ENCODE assay signal across 32 cellular contexts in genomic region chr7:46672861-46673260, GRCh38.
"Had no signal": no experiment of that assay in that cellular context is flagged by ENCODE, and none has a peak within 500 bp of the region (broad histone marks: within the 10 kb centered on the region; RNA-seq: fewer than 3 reads in every experiment).

No MANE protein-coding gene starts in this region.

- ATAC-seq: gastroesophageal sphincter; left colon; naive thymus-derived CD8-positive, alpha-beta T cell; stimulated activated naive B cell treated with anti-CD40 and anti-IgM and Interleukin-4, amounts not matched to agents 10 μg/mL and 1 μg/mL and 100 μg/mL, for 72 hours; upper lobe of right lung; WTC11 had no signal

- H3K27me3 ChIP-seq: breast epithelium, esophagus squamous epithelium, gastroesophageal sphincter, hepatocyte, neural progenitor cell, right atrium auricular region, stomach, tibial artery, upper lobe of right lung had no signal

- H3K36me3 Mint-ChIP-seq: activated naive CD4-positive, alpha-beta T cell treated with anti-CD3 and anti-CD28 coated beads, Interleukin-2, amount 10 ng/mL, durations not matched to agents 7 days and 5 days; immature natural killer cell; naive thymus-derived CD8-positive, alpha-beta T cell; neural progenitor cell; stimulated activated naive B cell treated with anti-CD40 and anti-IgM and Interleukin-4, amounts not matched to agents 10 μg/mL and 1 μg/mL and 100 μg/mL, for 72 hours had no signal

- H3K27me3 Mint-ChIP-seq: activated CD4-positive, alpha-beta memory T cell treated with anti-CD3 and anti-CD28 coated beads, Interleukin-2, amount 10 ng/mL, durations not matched to agents 7 days and 5 days; activated CD4-positive, alpha-beta T cell treated with anti-CD3 and anti-CD28 coated beads, Interleukin-2, amount 10 ng/mL, durations not matched to agents 7 days and 5 days; activated naive CD4-positive, alpha-beta T cell treated with anti-CD3 and anti-CD28 coated beads, Interleukin-2, amount 10 ng/mL, durations not matched to agents 7 days and 5 days; activated T-cell treated with anti-CD3 and anti-CD28 coated beads, Interleukin-2, amount 50 U/mL, for 24 hours; naive thymus-derived CD8-positive, alpha-beta T cell; stimulated activated naive B cell treated with anti-CD40 and anti-IgM and Interleukin-4, amounts not matched to agents 10 μg/mL and 1 μg/mL and 100 μg/mL, for 72 hours had no signal

- H3K4me3 ChIP-seq: breast epithelium, esophagus squamous epithelium, gastroesophageal sphincter, hepatocyte, neural progenitor cell, right atrium auricular region, stomach, tibial artery, upper lobe of right lung had no signal

- DNase-seq: activated CD4-positive, alpha-beta memory T cell treated with anti-CD3 and anti-CD28 coated beads, Interleukin-2, amount 10 ng/mL, durations not matched to agents 7 days and 5 days; activated CD4-positive, alpha-beta T cell treated with anti-CD3 and anti-CD28 coated beads for 1 hour; activated CD4-positive, alpha-beta T cell treated with anti-CD3 and anti-CD28 coated beads, Interleukin-2, amount 10 ng/mL, durations not matched to agents 7 days and 5 days; activated CD8-positive, alpha-beta memory T cell treated with anti-CD3 and anti-CD28 coated beads, Interleukin-2, amount 50 U/mL, for 48 hours; activated gamma-delta T cell; activated naive CD4-positive, alpha-beta T cell treated with anti-CD3 and anti-CD28 coated beads, Interleukin-2, amount 10 ng/mL, durations not matched to agents 7 days and 5 days; activated T-cell treated with anti-CD3 and anti-CD28 coated beads, Interleukin-2, amount 50 U/mL, for 24 hours; amygdala; central memory CD4-positive, alpha-beta T cell; dermis blood vessel endothelial cell; effector CD4-positive, alpha-beta T cell; esophagus squamous epithelium; immature natural killer cell; kidney; left colon; midbrain; naive thymus-derived CD8-positive, alpha-beta T cell; occipital lobe; stimulated activated CD4-positive, alpha-beta T cell treated with anti-CD3 and anti-CD28 coated beads, Interleukin-15, amount 100 ng/mL, for 24 hours; stimulated activated CD4-positive, alpha-beta T cell treated with anti-CD3 and anti-CD28 coated beads, Interleukin-2, amount 100 ng/mL, for 24 hours; stimulated activated naive B cell treated with anti-CD40 and anti-IgM and Interleukin-4, amounts not matched to agents 10 μg/mL and 1 μg/mL and 100 μg/mL, for 72 hours; stomach; T-helper 2 cell; tibial artery; upper lobe of right lung had no signal

- H3K4me1 Mint-ChIP-seq: activated CD4-positive, alpha-beta memory T cell treated with anti-CD3 and anti-CD28 coated beads, Interleukin-2, amount 10 ng/mL, durations not matched to agents 7 days and 5 days; activated CD4-positive, alpha-beta T cell treated with anti-CD3 and anti-CD28 coated beads, Interleukin-2, amount 10 ng/mL, durations not matched to agents 7 days and 5 days; activated naive CD4-positive, alpha-beta T cell treated with anti-CD3 and anti-CD28 coated beads, Interleukin-2, amount 10 ng/mL, durations not matched to agents 7 days and 5 days; immature natural killer cell; naive thymus-derived CD8-positive, alpha-beta T cell; stimulated activated naive B cell treated with anti-CD40 and anti-IgM and Interleukin-4, amounts not matched to agents 10 μg/mL and 1 μg/mL and 100 μg/mL, for 72 hours had no signal

- H3K36me3 ChIP-seq: breast epithelium, esophagus squamous epithelium, gastroesophageal sphincter, neural progenitor cell, right atrium auricular region, stomach, tibial artery, upper lobe of right lung had no signal

- H3K9me3 Mint-ChIP-seq: activated naive CD4-positive, alpha-beta T cell treated with anti-CD3 and anti-CD28 coated beads, Interleukin-2, amount 10 ng/mL, durations not matched to agents 7 days and 5 days; neural progenitor cell; stimulated activated naive B cell treated with anti-CD40 and anti-IgM and Interleukin-4, amounts not matched to agents 10 μg/mL and 1 μg/mL and 100 μg/mL, for 72 hours had no signal

- H3K4me1 ChIP-seq: breast epithelium, esophagus squamous epithelium, gastroesophageal sphincter, right atrium auricular region, stomach, tibial artery, upper lobe of right lung had no signal

- FAIRE-seq: kidney had no signal

- H3K4me3 Mint-ChIP-seq: activated CD4-positive, alpha-beta memory T cell treated with anti-CD3 and anti-CD28 coated beads, Interleukin-2, amount 10 ng/mL, durations not matched to agents 7 days and 5 days; activated CD4-positive, alpha-beta T cell treated with anti-CD3 and anti-CD28 coated beads, Interleukin-2, amount 10 ng/mL, durations not matched to agents 7 days and 5 days; activated naive CD4-positive, alpha-beta T cell treated with anti-CD3 and anti-CD28 coated beads, Interleukin-2, amount 10 ng/mL, durations not matched to agents 7 days and 5 days; activated T-cell treated with anti-CD3 and anti-CD28 coated beads, Interleukin-2, amount 50 U/mL, for 24 hours; immature natural killer cell; naive thymus-derived CD8-positive, alpha-beta T cell; neural progenitor cell; stimulated activated naive B cell treated with anti-CD40 and anti-IgM and Interleukin-4, amounts not matched to agents 10 μg/mL and 1 μg/mL and 100 μg/mL, for 72 hours; WTC11 had no signal

- H3K27ac Mint-ChIP-seq: activated CD4-positive, alpha-beta memory T cell treated with anti-CD3 and anti-CD28 coated beads, Interleukin-2, amount 10 ng/mL, durations not matched to agents 7 days and 5 days; activated CD4-positive, alpha-beta T cell treated with anti-CD3 and anti-CD28 coated beads, Interleukin-2, amount 10 ng/mL, durations not matched to agents 7 days and 5 days; activated naive CD4-positive, alpha-beta T cell treated with anti-CD3 and anti-CD28 coated beads, Interleukin-2, amount 10 ng/mL, durations not matched to agents 7 days and 5 days; activated T-cell treated with anti-CD3 and anti-CD28 coated beads, Interleukin-2, amount 50 U/mL, for 24 hours; immature natural killer cell; naive thymus-derived CD8-positive, alpha-beta T cell; neural progenitor cell; stimulated activated naive B cell treated with anti-CD40 and anti-IgM and Interleukin-4, amounts not matched to agents 10 μg/mL and 1 μg/mL and 100 μg/mL, for 72 hours; WTC11 had no signal

- H3K9me3 ChIP-seq: breast epithelium, esophagus squamous epithelium, gastroesophageal sphincter, right atrium auricular region, stomach, tibial artery, upper lobe of right lung had no signal

- H3K27ac ChIP-seq: breast epithelium, epithelial cell of prostate, esophagus squamous epithelium, gastroesophageal sphincter, hepatocyte, neural progenitor cell, right atrium auricular region, stomach, tibial artery, upper lobe of right lung had no signal
